Comparison of ENCODE assay signal across 26 cellular contexts in genomic region chr4:107366016-107366415, GRCh38.
"Had no signal": no experiment of that assay in that cellular context is flagged by ENCODE, and none has a peak within 500 bp of the region (broad histone marks: within the 10 kb centered on the region; RNA-seq: fewer than 3 reads in every experiment).

No MANE protein-coding gene starts in this region.

- H3K4me3 ChIP-seq: PC-9 had no signal

- H3K4me3 Mint-ChIP-seq: activated CD4-positive, alpha-beta memory T cell treated with anti-CD3 and anti-CD28 coated beads for 36 hours; activated CD4-positive, alpha-beta T cell treated with anti-CD3 and anti-CD28 coated beads for 36 hours; activated CD4-positive, alpha-beta T cell treated with anti-CD3 and anti-CD28 coated beads, Interleukin-2, amount 10 ng/mL, durations not matched to agents 7 days and 5 days; activated naive CD4-positive, alpha-beta T cell treated with anti-CD3 and anti-CD28 coated beads, Interleukin-2, amount 10 ng/mL, durations not matched to agents 7 days and 5 days; activated naive CD8-positive, alpha-beta T cell treated with anti-CD3 and anti-CD28 coated beads for 36 hours had no signal

- ATAC-seq: activated CD4-positive, alpha-beta T cell treated with anti-CD3 and anti-CD28 coated beads for 36 hours; activated CD4-positive, CD25-positive, alpha-beta regulatory T cell treated with anti-CD3 and anti-CD28 coated beads, Interleukin-2, amount 50 U/mL, for 24 hours had no signal

- H3K4me1 Mint-ChIP-seq: activated CD4-positive, alpha-beta T cell treated with anti-CD3 and anti-CD28 coated beads for 36 hours; activated CD4-positive, alpha-beta T cell treated with anti-CD3 and anti-CD28 coated beads, Interleukin-2, amount 10 ng/mL, durations not matched to agents 7 days and 5 days; activated naive CD4-positive, alpha-beta T cell treated with anti-CD3 and anti-CD28 coated beads, Interleukin-2, amount 10 ng/mL, durations not matched to agents 7 days and 5 days; activated naive CD8-positive, alpha-beta T cell treated with anti-CD3 and anti-CD28 coated beads for 36 hours had no signal

- H3K9me3 Mint-ChIP-seq: activated CD4-positive, alpha-beta memory T cell treated with anti-CD3 and anti-CD28 coated beads for 36 hours; activated CD4-positive, alpha-beta T cell treated with anti-CD3 and anti-CD28 coated beads, Interleukin-2, amount 10 ng/mL, durations not matched to agents 7 days and 5 days; activated naive CD4-positive, alpha-beta T cell treated with anti-CD3 and anti-CD28 coated beads, Interleukin-2, amount 10 ng/mL, durations not matched to agents 7 days and 5 days; activated naive CD8-positive, alpha-beta T cell treated with anti-CD3 and anti-CD28 coated beads for 36 hours had no signal

- H3K27ac Mint-ChIP-seq: activated CD4-positive, alpha-beta memory T cell treated with anti-CD3 and anti-CD28 coated beads for 36 hours; activated CD4-positive, alpha-beta T cell treated with anti-CD3 and anti-CD28 coated beads for 36 hours; activated CD4-positive, alpha-beta T cell treated with anti-CD3 and anti-CD28 coated beads, Interleukin-2, amount 10 ng/mL, durations not matched to agents 7 days and 5 days; activated naive CD4-positive, alpha-beta T cell treated with anti-CD3 and anti-CD28 coated beads, Interleukin-2, amount 10 ng/mL, durations not matched to agents 7 days and 5 days; activated naive CD8-positive, alpha-beta T cell treated with anti-CD3 and anti-CD28 coated beads for 36 hours had no signal

- H3K27ac ChIP-seq: brain microvascular endothelial cell, PC-9 had no signal

- H3K27me3 ChIP-seq: brain microvascular endothelial cell had no signal

- DNase-seq: activated CD4-positive, alpha-beta memory T cell treated with anti-CD3 and anti-CD28 coated beads for 36 hours; activated CD4-positive, alpha-beta T cell treated with anti-CD3 and anti-CD28 coated beads for 36 hours; activated CD4-positive, alpha-beta T cell treated with anti-CD3 and anti-CD28 coated beads, Interleukin-2, amount 10 ng/mL, durations not matched to agents 7 days and 5 days; activated CD8-positive, alpha-beta memory T cell treated with anti-CD3 and anti-CD28 coated beads, Interleukin-2, amount 50 U/mL, for 48 hours; activated effector memory CD4-positive, alpha-beta T cell treated with Interleukin-2 at 50 U/mL for 16 hours; activated naive CD4-positive, alpha-beta T cell treated with anti-CD3 and anti-CD28 coated beads, Interleukin-2, amount 10 ng/mL, durations not matched to agents 7 days and 5 days; activated naive CD8-positive, alpha-beta T cell treated with anti-CD3 and anti-CD28 coated beads for 36 hours; activated T-cell treated with anti-CD3 and anti-CD28 coated beads, Interleukin-2, amount 50 U/mL, for 48 hours; amniotic stem cell; aorta; brain microvascular endothelial cell; central memory CD4-positive, alpha-beta T cell; NCI-H1105; NCI-H1436; NCI-H1694; NCI-H1930; NCI-H2081 treated with DMSO at 0.1 percent for 48 hours; NCI-H345; NCI-H524 treated with DMSO at 0.1 percent for 48 hours; NK-92 treated with Interleukin-12 subunit alpha and Interleukin-12 subunit beta, amount 100 ng/mL, for 24 hours; PC-9; Right ventricle myocardium superior; SW 1271; T-helper 1 cell; T-helper 9 cell had no signal

- H3K27me3 Mint-ChIP-seq: activated CD4-positive, alpha-beta T cell treated with anti-CD3 and anti-CD28 coated beads, Interleukin-2, amount 10 ng/mL, durations not matched to agents 7 days and 5 days; activated naive CD4-positive, alpha-beta T cell treated with anti-CD3 and anti-CD28 coated beads, Interleukin-2, amount 10 ng/mL, durations not matched to agents 7 days and 5 days had no signal

- H3K36me3 Mint-ChIP-seq: activated CD4-positive, alpha-beta memory T cell treated with anti-CD3 and anti-CD28 coated beads for 36 hours; activated naive CD4-positive, alpha-beta T cell treated with anti-CD3 and anti-CD28 coated beads, Interleukin-2, amount 10 ng/mL, durations not matched to agents 7 days and 5 days; activated naive CD8-positive, alpha-beta T cell treated with anti-CD3 and anti-CD28 coated beads for 36 hours had no signal

- H3K36me3 ChIP-seq: brain microvascular endothelial cell had no signal
